Comparison of ENCODE assay signal across 9 cellular contexts in the genomic region with DNA sequence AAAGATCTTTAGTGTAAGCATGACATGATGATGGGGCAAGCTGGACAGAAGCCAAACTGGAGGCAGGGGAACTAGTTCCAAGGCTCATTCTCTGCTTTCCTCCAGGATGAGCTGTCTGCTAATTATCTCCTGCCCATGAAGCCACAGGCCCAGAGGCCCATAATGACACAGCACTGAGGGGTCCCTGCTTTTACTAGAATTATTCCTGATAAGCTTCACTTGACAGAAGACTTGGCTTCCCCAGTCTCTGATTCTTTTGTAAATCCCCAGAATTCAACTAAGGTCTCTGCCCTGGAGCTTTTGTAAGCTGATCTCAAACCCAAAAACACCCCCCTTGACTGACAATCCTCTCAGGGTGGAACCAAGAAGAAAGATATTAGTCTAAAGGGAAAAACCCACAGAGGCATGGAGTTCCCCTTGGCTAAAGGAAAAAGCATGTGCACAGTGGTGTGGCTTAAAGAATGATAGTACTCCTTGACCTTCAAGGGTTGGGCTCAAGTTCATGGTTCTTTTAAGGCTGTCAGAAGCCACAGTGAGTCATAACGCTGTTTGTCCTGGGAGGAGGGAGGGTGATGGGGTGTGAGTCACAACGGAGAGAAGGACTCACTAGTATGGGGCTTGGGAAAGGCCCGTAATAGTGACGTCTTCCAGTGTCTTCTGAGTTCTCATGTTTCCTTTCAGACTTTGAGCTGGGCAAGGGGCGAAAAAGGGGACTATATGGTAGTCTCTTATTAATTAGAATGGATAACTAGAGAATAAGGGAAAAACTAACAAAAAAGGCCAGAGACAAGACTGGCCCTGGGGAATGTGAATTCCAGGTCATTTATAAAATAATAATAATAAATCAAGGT.
DNase-seq lines count a peak whose midpoint lies in the region; ATAC-seq, FAIRE-seq and TF ChIP-seq lines count a peak whose summit lies in the region.
"Had no signal": no experiment of that assay in that cellular context is flagged by ENCODE, and none has a peak within 500 bp of the region (broad histone marks: within the 10 kb centered on the region; RNA-seq: fewer than 3 reads in every experiment).

No MANE protein-coding gene starts in this region.

- intact Hi-C loops in HepG2 (cut with micrococcal nuclease; ENCODE audit: unreplicated experiment) = no loop called here

- CTCF ChIA-PET in HepG2 (lab: Yijun Ruan, JAX; ENCODE audit: low intra/inter-chr PET ratio, low total read pairs) = no interaction called here

- peaks cover 40% of the 10 kb centered on the region for H3K4me1 Mint-ChIP-seq in HFFc6 (ENCODE audit: low read depth)
- peaks cover 29% of the 10 kb centered on the region for H3K4me1 Mint-ChIP-seq in activated naive CD8-positive, alpha-beta T cell treated with anti-CD3 and anti-CD28 coated beads for 36 hours
- peaks cover 4% of the 10 kb centered on the region in 2 donors for H3K4me1 Mint-ChIP-seq in immature natural killer cell

- BruUV-seq in HepG2 (replicated peaks; lab: Mats Ljungman, UMichigan) = no TSS peak

- no peak for TF ChIP-seq RAD21 in HepG2 (CRISPR knock-in tag; IDR thresholded peaks at IDR 0.05)

- no peaks in the 10 kb centered on the region for H3K36me3 ChIP-seq in HepG2 (replicated peaks in 1 of 2; ENCODE audit: control insufficient read depth in 1 of 2, insufficient read depth in 2 of 2, low read length in 2 of 2)

- 10% methylated on average over 5 of the region's 5 CpGs for WGBS in HepG2 (ENCODE audit: low lambda C conversion rate)

- H3K9ac ChIP-seq in HepG2 (ENCODE audit: insufficient read depth, low read depth, low read length) = no peak overlapping the region

- DNase-seq in HFFc6 (peak; percentile 92), NCI-H226 (peak; percentile 96), HepG2 (ENCODE audit: low spot score) (peak; percentile 4), SHP77 (lab: John Stamatoyannopoulos, UW) (no peak), immature natural killer cell (no peak)
- peak; percentile 76 for DNase-seq in activated naive CD8-positive, alpha-beta T cell treated with anti-CD3 and anti-CD28 coated beads for 36 hours
- peak; percentile 73 for DNase-seq in stimulated activated naive CD8-positive, alpha-beta T cell treated with anti-CD3 and anti-CD28 coated beads, Interleukin-15, Interleukin-2, amounts not matched to agents 100 U/mL and 50 U/mL, for 24 hours

- in situ Hi-C loops in HepG2 (cut with HindIII; ENCODE audit: extremely low pct_ligation_motif_present, low pct_unique_long_range_greater_than_20kb) = no loop called here

- no peak for FAIRE-seq in HepG2 (lab: Jason Lieb, UNC)
- FAIRE-seq: TTC549 had no signal

- H3K36me3 Mint-ChIP-seq in HFFc6 (ENCODE audit: low read depth) = no peaks in the 10 kb centered on the region
- H3K36me3 Mint-ChIP-seq in activated naive CD8-positive, alpha-beta T cell treated with anti-CD3 and anti-CD28 coated beads for 36 hours = peaks cover 8% of the 10 kb centered on the region
- H3K36me3 Mint-ChIP-seq in immature natural killer cell = peaks cover 4 to 15% (median 11%) of the 10 kb centered on the region in 3 donors

- no peak for TF ChIP-seq POLR2A in HepG2 (IDR thresholded peaks at IDR 0.05; ENCODE audit: insufficient read depth in 1 of 2, low read depth in 2 of 2, low read length in 2 of 2)

- H3K4me3 Mint-ChIP-seq in HFFc6 (peak overlapping the region; percentile 55), immature natural killer cell (no peak overlapping the region)
- no peak overlapping the region for H3K4me3 Mint-ChIP-seq in activated naive CD8-positive, alpha-beta T cell treated with anti-CD3 and anti-CD28 coated beads for 36 hours

- no peaks in the 10 kb centered on the region for H3K9me3 Mint-ChIP-seq in HFFc6
- peaks cover 16% of the 10 kb centered on the region for H3K9me3 Mint-ChIP-seq in activated naive CD8-positive, alpha-beta T cell treated with anti-CD3 and anti-CD28 coated beads for 36 hours
- peaks cover 0 to 4% (median 0%) of the 10 kb centered on the region in 6 donors for H3K9me3 Mint-ChIP-seq in immature natural killer cell

- ATAC-seq in GM18499 (IDR thresholded peaks at IDR 0.05; ENCODE audit: insufficient read depth, unreplicated experiment) = peak; percentile 95
- no peak for ATAC-seq in HepG2
- ATAC-seq in stimulated activated naive CD8-positive, alpha-beta T cell treated with anti-CD3 and anti-CD28 coated beads, Interleukin-15, Interleukin-2, amounts not matched to agents 100 U/mL and 50 U/mL, for 24 hours = peak; percentile 96

- no peaks in the 10 kb centered on the region for H3K27me3 ChIP-seq in HepG2 (ENCODE audit: control insufficient read depth in 1 of 2, insufficient read depth in 2 of 2, low read length in 2 of 2)

- no peak overlapping the region for H3K4me3 ChIP-seq in HepG2 (replicated peaks in 1 of 3; ENCODE audit: insufficient read depth in 1 of 3, low read depth in 2 of 3, low read length in 3 of 3)

- H3K27me3 Mint-ChIP-seq in HFFc6 (ENCODE audit: insufficient read depth) (no peaks in the 10 kb centered on the region; the same call in 1 of the 2 replicates), immature natural killer cell (ENCODE audit: low read depth in 3 of 3) (peaks cover 0 to 4% (median 0%) of the 10 kb centered on the region in 3 donors)
- peaks cover 34% of the 10 kb centered on the region for H3K27me3 Mint-ChIP-seq in activated naive CD8-positive, alpha-beta T cell treated with anti-CD3 and anti-CD28 coated beads for 36 hours

- H2AFZ ChIP-seq in HepG2 (ENCODE audit: low read length) = no peak overlapping the region

- no peak for TF ChIP-seq EP300 in HepG2 (IDR thresholded peaks at IDR 0.05; ENCODE audit: low read depth in 2 of 2, low read length in 2 of 2)
- no peak for TF ChIP-seq EP300 in HepG2 (CRISPR knock-in tag; IDR thresholded peaks at IDR 0.05; ENCODE audit: borderline replicate concordance)

- no peak overlapping the region for H3K27ac ChIP-seq in HepG2 (ENCODE audit: extremely low read length, insufficient read depth, low read length)

- TF ChIP-seq CTCF in HFFc6 (IDR thresholded peaks at IDR 0.05) (no peak), HepG2 (CRISPR knock-in tag; IDR thresholded peaks at IDR 0.05) (no peak)

- no peaks in the 10 kb centered on the region for H4K20me1 ChIP-seq in HepG2 (ENCODE audit: insufficient read depth, low read length)

- no peak overlapping the region for H3K4me2 ChIP-seq in HepG2 (ENCODE audit: low read depth, low read length)

- no peaks in the 10 kb centered on the region for H3K4me1 ChIP-seq in HepG2 (ENCODE audit: insufficient read depth, low read length)

- POLR2A ChIA-PET in HepG2 (lab: Yijun Ruan, JAX) = no interaction called here

- no peaks in the 10 kb centered on the region for H3K9me3 ChIP-seq in HepG2 (ENCODE audit: low read length)

- peak overlapping the region; percentile 93 for H3K27ac Mint-ChIP-seq in HFFc6
- H3K27ac Mint-ChIP-seq in activated naive CD8-positive, alpha-beta T cell treated with anti-CD3 and anti-CD28 coated beads for 36 hours = peak overlapping the region; percentile 87
- H3K27ac Mint-ChIP-seq in immature natural killer cell = no peak overlapping the region

- H3K79me2 ChIP-seq in HepG2 (ENCODE audit: insufficient read depth, low read length) = no peaks in the 10 kb centered on the region

TF ChIP-seq in HepG2, 621 proteins besides CTCF, POLR2A, EP300 and RAD21:
- no peak for TF ChIP-seq ZNF775 (CRISPR knock-in tag; IDR thresholded peaks at IDR 0.05; ENCODE audit: borderline replicate concordance)
- peak; percentile 79 for TF ChIP-seq FOSL2 (CRISPR knock-in tag; IDR thresholded peaks at IDR 0.05)
TF ChIP-seq in HepG2: peak in this region for 1.

Comparison
In these comparisons a context has a peak if more than half of its experiments do, and no peak if none do; other contexts are left out.
1. DNase-seq: peak in HFFc6 (single experiment), NCI-H226 (single experiment), activated naive CD8-positive, alpha-beta T cell treated with anti-CD3 and anti-CD28 coated beads for 36 hours (single experiment), HepG2 (single experiment) and stimulated activated naive CD8-positive, alpha-beta T cell treated with anti-CD3 and anti-CD28 coated beads, Interleukin-15, Interleukin-2, amounts not matched to agents 100 U/mL and 50 U/mL, for 24 hours (single experiment); none in SHP77 (0 of 2) and immature natural killer cell (0 of 3).
2. H3K27ac Mint-ChIP-seq: peak in HFFc6 (single experiment) and activated naive CD8-positive, alpha-beta T cell treated with anti-CD3 and anti-CD28 coated beads for 36 hours (single experiment); none in immature natural killer cell (0 of 6).